Comparison of ENCODE assay signal across 13 cellular contexts in the genomic region with DNA sequence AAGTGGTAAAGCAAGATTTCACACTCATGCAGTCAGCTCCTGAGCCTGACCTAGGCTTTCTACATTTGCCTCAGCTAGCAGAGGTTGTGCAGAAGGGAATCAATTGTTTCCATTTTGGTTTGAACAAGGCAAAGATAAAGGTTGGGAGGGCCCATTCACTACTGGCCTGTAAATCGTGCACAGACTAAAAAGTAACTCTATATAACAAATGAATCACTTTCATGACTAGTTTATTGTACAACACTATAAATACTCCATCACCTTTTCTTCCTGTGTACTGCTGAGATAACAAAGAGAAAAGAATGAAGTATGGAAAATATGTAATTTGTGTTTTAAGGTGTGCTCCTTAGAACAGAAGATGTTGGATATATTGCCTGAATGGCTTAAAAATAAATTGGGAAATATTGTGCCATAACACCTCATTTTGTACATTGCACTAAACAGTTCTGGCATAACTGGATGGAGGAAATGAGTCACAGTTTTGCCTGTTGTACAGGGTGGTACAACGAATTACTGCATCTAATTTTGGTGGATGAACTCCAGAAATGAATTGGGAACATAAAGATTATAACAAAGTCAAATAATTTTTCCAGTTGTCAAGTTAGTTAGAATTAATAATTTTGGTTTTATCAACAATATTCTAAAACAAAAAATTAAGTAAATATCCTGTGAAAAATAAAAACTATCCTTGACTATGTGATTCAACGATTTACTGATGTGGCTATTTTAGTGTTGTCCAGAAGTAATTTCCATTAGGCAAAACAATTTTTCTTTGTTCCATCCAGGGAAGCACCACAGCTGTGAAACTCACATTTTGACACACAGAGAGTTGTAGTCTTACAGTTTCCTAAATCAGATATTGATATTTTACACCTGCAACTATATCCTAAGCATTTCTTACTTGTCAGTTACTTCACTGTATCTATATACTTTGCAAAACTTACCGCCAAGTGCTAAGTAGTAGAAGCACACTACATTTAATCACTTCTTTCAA. TPM values are rescaled to one million over a fixed set of nuclear protein-coding genes. Genes with fewer than 3 reads are reported as not detected.
DNase-seq lines count a peak whose midpoint lies in the region; ATAC-seq, FAIRE-seq and TF ChIP-seq lines count a peak whose summit lies in the region.
"Had no signal": no experiment of that assay in that cellular context is flagged by ENCODE, and none has a peak within 500 bp of the region (broad histone marks: within the 10 kb centered on the region; RNA-seq: fewer than 3 reads in every experiment).

No MANE protein-coding gene starts in this region.

- H3K4me3 ChIP-seq in AG09309 (ENCODE audit: control insufficient read depth, low read depth, low read length): no peak overlapping the region
- H3K4me3 ChIP-seq in PC-3 (ENCODE audit: low read length): no peak overlapping the region
- H3K4me3 ChIP-seq: BLaER1 treated with 17β-estradiol and CSF1 and Interleukin-3, amounts not matched to agents 10 nM and 100 nM; lower lobe of right lung had no signal

- FAIRE-seq in endometrium (lab: Jason Lieb, UNC): peak; percentile 48

- H3K27me3 ChIP-seq in PC-3 (ENCODE audit: low read length): no peaks in the 10 kb centered on the region
- H3K27me3 ChIP-seq: BLaER1 treated with 17β-estradiol and CSF1 and Interleukin-3, amounts not matched to agents 10 nM and 100 nM had no signal

- peak; percentile 52 for DNase-seq in AG09309 (ENCODE audit: low read depth)
- DNase-seq in PC-3: peak; percentile 65
- DNase-seq in myocyte (ENCODE audit: low read depth): peak; percentile 53
- DNase-seq in islet precursor cell: no peak
- no peak for DNase-seq in 8988T
- no peak for DNase-seq in iPS-NIHi11 (ENCODE audit: low spot score)
- no peak for DNase-seq in mucosa of gallbladder (ENCODE audit: low spot score)
- DNase-seq: lower lobe of right lung; NCI-H69; stimulated activated naive CD8-positive, alpha-beta T cell treated with anti-CD3 and anti-CD28 coated beads, Interleukin-15, Interleukin-2, amounts not matched to agents 100 U/mL and 50 U/mL, for 24 hours had no signal

- no peaks in the 10 kb centered on the region for H3K9me3 ChIP-seq in PC-3 (ENCODE audit: low read length)
- H3K9me3 ChIP-seq: BLaER1 treated with 17β-estradiol and CSF1 and Interleukin-3, amounts not matched to agents 10 nM and 100 nM; lower lobe of right lung had no signal

- no peaks in the 10 kb centered on the region; the same call in 1 of the 2 replicates for H3K36me3 ChIP-seq in PC-3 (ENCODE audit: low read depth, low read length)
- H3K36me3 ChIP-seq: BLaER1 treated with 17β-estradiol and CSF1 and Interleukin-3, amounts not matched to agents 10 nM and 100 nM; lower lobe of right lung had no signal

- H3K9me2 ChIP-seq in PC-3 (replicated peaks; ENCODE audit: low read length): no peaks in the 10 kb centered on the region

- no peak overlapping the region for H3K9ac ChIP-seq in PC-3 (ENCODE audit: low read length)
- H3K9ac ChIP-seq: BLaER1 treated with 17β-estradiol and CSF1 and Interleukin-3, amounts not matched to agents 10 nM and 100 nM; KMS-11 had no signal

- peaks cover 50% of the 10 kb centered on the region for H3K79me2 ChIP-seq in PC-3 (ENCODE audit: low read length)

- peaks cover 5% of the 10 kb centered on the region for H3F3A ChIP-seq in PC-3 (ENCODE audit: low read length, unreplicated experiment)

- CTCF ChIA-PET in PC-3 (lab: Charles Lee): no interaction called here

- intact Hi-C loops in PC-3 (cut with micrococcal nuclease): loop anchor here (5.0 kb wide), 2 partner anchors 69 to 119 kb away; no protein-coding TSS in a partner anchor

- H3K4me2 ChIP-seq in PC-3 (ENCODE audit: low read length): peak overlapping the region; percentile 38
- H3K4me2 ChIP-seq: BLaER1 treated with 17β-estradiol and CSF1 and Interleukin-3, amounts not matched to agents 10 nM and 100 nM; KMS-11 had no signal

- TF ChIP-seq CTCF in AG09309 (IDR thresholded peaks at IDR 0.05; ENCODE audit: control insufficient read depth, insufficient read depth, low read depth, low read length, missing control alignments) (no peak), PC-3 (conservative IDR thresholded peaks at IDR 0.05; ENCODE audit: low read depth, low read length) (no peak)

- POLR2A ChIA-PET in PC-3 (lab: Charles Lee; ENCODE audit: unreplicated experiment): interaction anchor here (0.6 to 0.8 kb wide), 2 partner anchors 18 to 491 kb away, joined by 4 to 5 read pairs; partner anchors contain the start of gene SEMA3C

- no TSS peak for BruUV-seq in PC-3 (replicated peaks; lab: Mats Ljungman, UMichigan)

- no peak overlapping the region for H2AFZ ChIP-seq in PC-3 (ENCODE audit: low read length)

- no peaks in the 10 kb centered on the region for H4K20me1 ChIP-seq in PC-3 (ENCODE audit: low read length)
- H4K20me1 ChIP-seq: BLaER1 treated with 17β-estradiol and CSF1 and Interleukin-3, amounts not matched to agents 10 nM and 100 nM had no signal

- H3K27ac ChIP-seq in PC-3 (ENCODE audit: low read length): peak overlapping the region; percentile 63
- H3K27ac ChIP-seq: BLaER1 treated with 17β-estradiol and CSF1 and Interleukin-3, amounts not matched to agents 10 nM and 100 nM; KMS-11; lower lobe of right lung had no signal

- peaks cover 56% of the 10 kb centered on the region for H3K4me1 ChIP-seq in PC-3 (ENCODE audit: insufficient read depth, low read length)
- H3K4me1 ChIP-seq: lower lobe of right lung had no signal

- ATAC-seq in PC-3: peak; percentile 81
- ATAC-seq: lower lobe of right lung; stimulated activated naive CD8-positive, alpha-beta T cell treated with anti-CD3 and anti-CD28 coated beads, Interleukin-15, Interleukin-2, amounts not matched to agents 100 U/mL and 50 U/mL, for 24 hours had no signal

RNA-seq across cellular contexts. Expression of gene SEMA3C, which starts 18.0 kb away (rescaled TPM):
- 27.4 and 28.0 TPM in 2 replicates for total RNA-seq in PC-3 (2014; rRNA removed)
- 165 and 180 TPM in 2 replicates for total RNA-seq in myocyte
- 231 TPM for polyA plus RNA-seq in myocyte (2012)
- total RNA-seq in mucosa of gallbladder: 44.1 TPM

Comparison
In these comparisons a context has a peak if more than half of its experiments do, and no peak if none do; other contexts are left out.
1. DNase-seq: peak in AG09309 (single experiment), PC-3 (single experiment) and myocyte (single experiment); none in islet precursor cell (single experiment), 8988T (single experiment), iPS-NIHi11 (single experiment) and mucosa of gallbladder (single experiment).